In genomic region chr9:23524607-23525155, GRCh38 we compare ENCODE assay signal across 28 cellular contexts.
"Had no signal": no experiment of that assay in that cellular context is flagged by ENCODE, and none has a peak within 500 bp of the region (broad histone marks: within the 10 kb centered on the region; RNA-seq: fewer than 3 reads in every experiment).

No MANE protein-coding gene starts in this region.

- H3K27me3 Mint-ChIP-seq: effector memory CD8-positive, alpha-beta T cell; naive thymus-derived CD8-positive, alpha-beta T cell; progenitor cell of endocrine pancreas had no signal

- H3K27ac Mint-ChIP-seq: effector memory CD8-positive, alpha-beta T cell; naive thymus-derived CD8-positive, alpha-beta T cell; nephron progenitor cell; progenitor cell of endocrine pancreas; stimulated activated effector memory CD8-positive, alpha-beta T cell treated with anti-CD3 and anti-CD28 coated beads, Interleukin-12 subunit alpha, Interleukin-12 subunit beta, amount 100 ng/mL, for 72 hours had no signal

- H2AFZ ChIP-seq: parathyroid adenoma had no signal

- H3K36me3 ChIP-seq: esophagus squamous epithelium, heart right ventricle, lower lobe of right lung, neutrophil, right lobe of liver, stomach, thyroid gland, vagina had no signal

- H3K4me1 ChIP-seq: esophagus squamous epithelium, lower lobe of right lung, parathyroid adenoma, right lobe of liver, stomach, thyroid gland, vagina had no signal

- H3K36me3 Mint-ChIP-seq: stimulated activated effector memory CD8-positive, alpha-beta T cell treated with anti-CD3 and anti-CD28 coated beads, Interleukin-12 subunit alpha, Interleukin-12 subunit beta, amount 100 ng/mL, for 72 hours had no signal

- ATAC-seq: effector memory CD8-positive, alpha-beta T cell; heart right ventricle; left colon; left ventricle myocardium superior; lower lobe of right lung; naive thymus-derived CD8-positive, alpha-beta T cell; right lobe of liver; stimulated activated effector memory CD8-positive, alpha-beta T cell treated with anti-CD3 and anti-CD28 coated beads, Interleukin-12 subunit alpha, Interleukin-12 subunit beta, amount 100 ng/mL, for 72 hours had no signal

- H3K4me3 Mint-ChIP-seq: effector memory CD8-positive, alpha-beta T cell; naive thymus-derived CD8-positive, alpha-beta T cell; nephron progenitor cell; stimulated activated effector memory CD8-positive, alpha-beta T cell treated with anti-CD3 and anti-CD28 coated beads, Interleukin-12 subunit alpha, Interleukin-12 subunit beta, amount 100 ng/mL, for 72 hours had no signal

- DNase-seq: cortex of kidney; effector memory CD8-positive, alpha-beta T cell; erythroblast; esophagus squamous epithelium; foreskin melanocyte; glutamatergic neuron; heart right ventricle; hippocampal formation; islet precursor cell; kidney glomerular epithelial cell; left colon; left ventricle myocardium superior; lower lobe of right lung; naive thymus-derived CD8-positive, alpha-beta T cell; nephron progenitor cell; right lobe of liver; stimulated activated CD4-positive, alpha-beta T cell treated with anti-CD3 and anti-CD28 coated beads, Interleukin-2, amount 100 ng/mL, for 24 hours; stimulated activated CD4-positive, alpha-beta T cell treated with anti-CD3 and anti-CD28 coated beads, Interleukin-4, amount 100 ng/mL, for 24 hours; stimulated activated naive CD4-positive, alpha-beta T cell treated with Interleukin-2 at 50 U/mL for 16 hours; stomach; thyroid gland; trophoblast cell had no signal

- H3K79me2 ChIP-seq: parathyroid adenoma had no signal

- H3K9me3 ChIP-seq: neutrophil, right lobe of liver, thyroid gland, vagina had no signal

- FAIRE-seq: endometrium had no signal

- H3K4me3 ChIP-seq: esophagus squamous epithelium, heart right ventricle, lower lobe of right lung, right lobe of liver, stomach, thyroid gland, vagina had no signal

- H3K4me1 Mint-ChIP-seq: naive thymus-derived CD8-positive, alpha-beta T cell; nephron progenitor cell; stimulated activated effector memory CD8-positive, alpha-beta T cell treated with anti-CD3 and anti-CD28 coated beads, Interleukin-12 subunit alpha, Interleukin-12 subunit beta, amount 100 ng/mL, for 72 hours had no signal

- H3K27ac ChIP-seq: esophagus squamous epithelium, heart right ventricle, lower lobe of right lung, neutrophil, parathyroid adenoma, right lobe of liver, stomach, thyroid gland, vagina had no signal

- H3K27me3 ChIP-seq: esophagus squamous epithelium, heart right ventricle, neutrophil, right lobe of liver, stomach, thyroid gland, vagina had no signal

- H3K9ac ChIP-seq: parathyroid adenoma had no signal
